ENCODE assay signal across 8 cellular contexts in genomic region chr9:127938298-127938690, GRCh38. TPM values are rescaled to one million over a fixed set of nuclear protein-coding genes. Genes with fewer than 3 reads are reported as not detected.
DNase-seq lines count a peak whose midpoint lies in the region; ATAC-seq and TF ChIP-seq lines count a peak whose summit lies in the region.

No MANE protein-coding gene starts in this region.

- no peak overlapping the region for H2BK15ac ChIP-seq in mesenchymal stem cell (ENCODE audit: low read depth, poor library complexity, severe bottlenecking)

- H2BK120ac ChIP-seq in mesenchymal stem cell (ENCODE audit: low read depth, low read length): no peak overlapping the region

- peaks cover 49% of the 10 kb centered on the region for H3K4me1 Mint-ChIP-seq in activated T-cell treated with anti-CD3 and anti-CD28 coated beads, Interleukin-2, amount 50 U/mL, for 24 hours (ENCODE audit: low read depth)
- H3K4me1 Mint-ChIP-seq in type B pancreatic cell (ENCODE audit: unreplicated experiment): peaks cover 35% of the 10 kb centered on the region

- peaks cover 17% of the 10 kb centered on the region for H3K79me1 ChIP-seq in mesenchymal stem cell (replicated peaks; ENCODE audit: low read length, poor library complexity, severe bottlenecking)

- no peak for TF ChIP-seq CTCF in type B pancreatic cell (conservative IDR thresholded peaks at IDR 0.05)

- no peak overlapping the region for H3K14ac ChIP-seq in mesenchymal stem cell (ENCODE audit: low read length in 2 of 2)

- ATAC-seq in HG02870 (IDR thresholded peaks at IDR 0.05; ENCODE audit: unreplicated experiment) (no peak), GM19463 (IDR thresholded peaks at IDR 0.05; ENCODE audit: unreplicated experiment) (no peak), GM19035 (IDR thresholded peaks at IDR 0.05; ENCODE audit: unreplicated experiment) (no peak)

- no peak overlapping the region for H3K4me2 ChIP-seq in mesenchymal stem cell (ENCODE audit: low read length, poor library complexity, severe bottlenecking)

- H2BK5ac ChIP-seq in mesenchymal stem cell (ENCODE audit: low read depth, low read length, poor library complexity, severe bottlenecking): no peak overlapping the region

- H3K9me3 Mint-ChIP-seq in activated T-cell treated with anti-CD3 and anti-CD28 coated beads, Interleukin-2, amount 50 U/mL, for 24 hours: no peaks in the 10 kb centered on the region
- no peaks in the 10 kb centered on the region for H3K9me3 Mint-ChIP-seq in type B pancreatic cell

- no peak overlapping the region for H3K27ac ChIP-seq in duodenal mucosa (ENCODE audit: low read depth, low read length)
- H3K27ac ChIP-seq in mesenchymal stem cell (ENCODE audit: low read length, poor library complexity, severe bottlenecking): no peak overlapping the region

- H3K4me3 ChIP-seq in duodenal mucosa (ENCODE audit: low read depth in 1 of 2, low read length in 2 of 2) (peak overlapping the region; percentile 80 to 96), mesenchymal stem cell (ENCODE audit: insufficient read depth in 1 of 2, low read depth in 1 of 2, low read length in 2 of 2) (peak overlapping the region in 1 of 2 experiments; percentile 99)

- 65% methylated on average over 21 of the region's 25 CpGs for WGBS in mesenchymal stem cell

- peak overlapping the region; percentile 94 for H4K8ac ChIP-seq in mesenchymal stem cell (ENCODE audit: low read length)

- H2AK5ac ChIP-seq in mesenchymal stem cell (ENCODE audit: low read length, severe bottlenecking): peak overlapping the region; percentile 37

- H3K27ac Mint-ChIP-seq in activated T-cell treated with anti-CD3 and anti-CD28 coated beads, Interleukin-2, amount 50 U/mL, for 24 hours: peak overlapping the region; percentile 79
- peak overlapping the region; percentile 70 for H3K27ac Mint-ChIP-seq in type B pancreatic cell

- no peak for DNase-seq in activated T-cell treated with anti-CD3 and anti-CD28 coated beads, Interleukin-2, amount 50 U/mL, for 24 hours
- no peak for DNase-seq in activated T-cell treated with anti-CD3 and anti-CD28 coated beads, Interleukin-2, amount 50 U/mL, for 1 hour
- DNase-seq in mesenchymal stem cell: no peak
- DNase-seq in type B pancreatic cell (ENCODE audit: extremely low spot score, unreplicated experiment): no peak

- H3K23ac ChIP-seq in mesenchymal stem cell (ENCODE audit: low read length in 2 of 2): no peak overlapping the region

- peak overlapping the region; percentile 34 for H3K4me3 Mint-ChIP-seq in activated T-cell treated with anti-CD3 and anti-CD28 coated beads, Interleukin-2, amount 50 U/mL, for 24 hours
- peak overlapping the region; percentile 76 for H3K4me3 Mint-ChIP-seq in type B pancreatic cell

- H3K27me3 Mint-ChIP-seq in activated T-cell treated with anti-CD3 and anti-CD28 coated beads, Interleukin-2, amount 50 U/mL, for 24 hours: no peaks in the 10 kb centered on the region
- no peaks in the 10 kb centered on the region for H3K27me3 Mint-ChIP-seq in type B pancreatic cell

- no peak overlapping the region for H2BK12ac ChIP-seq in mesenchymal stem cell (ENCODE audit: low read length in 2 of 2)

- no peaks in the 10 kb centered on the region for H3K9me3 ChIP-seq in duodenal mucosa (ENCODE audit: control insufficient read depth in 1 of 2, low read length in 2 of 2)
- H3K9me3 ChIP-seq in mesenchymal stem cell (ENCODE audit: control insufficient read depth, low read length): no peaks in the 10 kb centered on the region

- H3K36me3 ChIP-seq in duodenal mucosa (ENCODE audit: control insufficient read depth in 1 of 2, insufficient read depth in 2 of 2, low read length in 2 of 2) (peaks cover 21 to 29% of the 10 kb centered on the region in 2 donors), mesenchymal stem cell (ENCODE audit: control insufficient read depth in 1 of 2, insufficient read depth in 2 of 2, low read depth in 1 of 2, low read length in 2 of 2) (peaks cover 37 to 38% of the 10 kb centered on the region in 2 experiments)

- peak overlapping the region; percentile 0 for H2AFZ ChIP-seq in mesenchymal stem cell (ENCODE audit: low read depth, low read length)

- H3K4me1 ChIP-seq in duodenal mucosa (ENCODE audit: control insufficient read depth in 1 of 2, insufficient read depth in 2 of 2, low read length in 2 of 2) (peaks cover 30 to 48% of the 10 kb centered on the region in 2 donors), mesenchymal stem cell (ENCODE audit: control insufficient read depth, insufficient read depth, low read depth, low read length) (peaks cover 25% of the 10 kb centered on the region)

- H3K36me3 Mint-ChIP-seq in activated T-cell treated with anti-CD3 and anti-CD28 coated beads, Interleukin-2, amount 50 U/mL, for 24 hours (ENCODE audit: low read depth): peaks cover 84% of the 10 kb centered on the region
- peaks cover 10% of the 10 kb centered on the region for H3K36me3 Mint-ChIP-seq in type B pancreatic cell

- H4K91ac ChIP-seq in mesenchymal stem cell (ENCODE audit: low read length): peak overlapping the region; percentile 72

- H3K4ac ChIP-seq in mesenchymal stem cell (ENCODE audit: low read depth in 1 of 2, low read length in 2 of 2): peak overlapping the region; percentile 40 to 46

- peak overlapping the region in 1 of 2 experiments; percentile 28 for H3K18ac ChIP-seq in mesenchymal stem cell (ENCODE audit: low read depth in 1 of 2, low read length in 2 of 2)

- H3K9ac ChIP-seq in duodenal mucosa (ENCODE audit: low read depth in 1 of 2, low read length in 2 of 2) (peak overlapping the region; percentile 52 to 68), mesenchymal stem cell (ENCODE audit: low read length) (peak overlapping the region; percentile 96)

- no peaks in the 10 kb centered on the region for H3K27me3 ChIP-seq in duodenal mucosa (ENCODE audit: control insufficient read depth in 1 of 2, insufficient read depth in 2 of 2, low read length in 2 of 2)
- no peaks in the 10 kb centered on the region for H3K27me3 ChIP-seq in mesenchymal stem cell (ENCODE audit: control insufficient read depth in 1 of 2, insufficient read depth in 1 of 2, low read length in 2 of 2)

RNA-seq across cellular contexts. Expression of gene DPM2, which starts 0.6 kb away (rescaled TPM):
- polyA plus RNA-seq in mesenchymal stem cell (2013, experiment 1 of 2): 29.7 TPM
- polyA plus RNA-seq in mesenchymal stem cell (2013, experiment 2 of 2): 30.1 TPM
- total RNA-seq in type B pancreatic cell (ENCODE audit: low replicate concordance): 41.6 and 56.3 TPM in 2 replicates

RNA-seq across cellular contexts. Expression of gene PIP5KL1, which starts 7.7 kb away (rescaled TPM):
- 2.0 TPM for polyA plus RNA-seq in mesenchymal stem cell (2013, experiment 1 of 2)
- polyA plus RNA-seq in mesenchymal stem cell (2013, experiment 2 of 2): 1.8 TPM
- total RNA-seq in type B pancreatic cell (ENCODE audit: low replicate concordance): 5.8 and 9.4 TPM in 2 replicates

RNA-seq across cellular contexts. Expression of gene ST6GALNAC4, which starts 21.5 kb away (rescaled TPM):
- 32.1 TPM for polyA plus RNA-seq in mesenchymal stem cell (2013, experiment 1 of 2)
- polyA plus RNA-seq in mesenchymal stem cell (2013, experiment 2 of 2): 29.4 TPM
- total RNA-seq in type B pancreatic cell (ENCODE audit: low replicate concordance): 11.9 and 17.5 TPM in 2 replicates

RNA-seq across cellular contexts. Expression of gene ST6GALNAC6, which starts 38.9 kb away (rescaled TPM):
- 45.2 TPM for polyA plus RNA-seq in mesenchymal stem cell (2013, experiment 1 of 2)
- 45.9 TPM for polyA plus RNA-seq in mesenchymal stem cell (2013, experiment 2 of 2)
- total RNA-seq in type B pancreatic cell (ENCODE audit: low replicate concordance): 19.8 and 32.6 TPM in 2 replicates

RNA-seq across cellular contexts. Expression of gene EEIG1, which starts 42.5 kb away (rescaled TPM):
- polyA plus RNA-seq in mesenchymal stem cell (2013, experiment 1 of 2): 44.3 TPM
- polyA plus RNA-seq in mesenchymal stem cell (2013, experiment 2 of 2): 42.9 TPM
- 61.1 and 74.8 TPM in 2 replicates for total RNA-seq in type B pancreatic cell (ENCODE audit: low replicate concordance)
